11 cellular contexts compared by ENCODE assay signal in genomic region chr17:82215972-82216300, GRCh38. TPM values are rescaled to one million over a fixed set of nuclear protein-coding genes. Genes with fewer than 3 reads are reported as not detected.
DNase-seq lines count a peak whose midpoint lies in the region; ATAC-seq, FAIRE-seq and TF ChIP-seq lines count a peak whose summit lies in the region.
"Had no signal": no experiment of that assay in that cellular context is flagged by ENCODE, and none has a peak within 500 bp of the region (broad histone marks: within the 10 kb centered on the region; RNA-seq: fewer than 3 reads in every experiment).

No MANE protein-coding gene starts in this region.

- H3K27ac ChIP-seq in astrocyte (ENCODE audit: low read depth, low read length) = no peak overlapping the region
- peak overlapping the region; percentile 44 for H3K27ac ChIP-seq in temporal lobe (ENCODE audit: low read depth, low read length)

- ATAC-seq in memory B cell (ENCODE audit: low read depth) (no peak), HG03442 (IDR thresholded peaks at IDR 0.05; ENCODE audit: unreplicated experiment) (no peak), GM19324 (IDR thresholded peaks at IDR 0.05; ENCODE audit: low FRiP score, unreplicated experiment) (no peak)

- no peaks in the 10 kb centered on the region for H3K9me3 Mint-ChIP-seq in astrocyte (ENCODE audit: unreplicated experiment)
- no peaks in the 10 kb centered on the region for H3K9me3 Mint-ChIP-seq in memory B cell

- H3K9ac ChIP-seq in astrocyte (ENCODE audit: low read length) = no peak overlapping the region

- H3K79me2 ChIP-seq in astrocyte (ENCODE audit: insufficient read depth, low read length) = peaks cover 10% of the 10 kb centered on the region

- H3K4me1 ChIP-seq in astrocyte (ENCODE audit: insufficient read depth, low read length) = peaks cover 47% of the 10 kb centered on the region

- no peak overlapping the region for H3K4me3 ChIP-seq in astrocyte (ENCODE audit: insufficient read depth, low read depth, low read length)

- no peaks in the 10 kb centered on the region for H3K36me3 ChIP-seq in astrocyte (ENCODE audit: insufficient read depth, low read length)

- peak overlapping the region; percentile 77 for H3K4me2 ChIP-seq in astrocyte (ENCODE audit: low read length)

- peak; percentile 60 for DNase-seq in activated CD8-positive, alpha-beta memory T cell treated with anti-CD3 and anti-CD28 coated beads for 24 hours
- no peak for DNase-seq in activated CD8-positive, alpha-beta memory T cell treated with anti-CD3 and anti-CD28 coated beads, Interleukin-2, amount 50 U/mL, for 4 hours
- DNase-seq in astrocyte (ENCODE audit: low read depth) (no peak), memory B cell (ENCODE audit: low spot score in 2 of 2) (no peak), Kasumi-1 (lab: John Stamatoyannopoulos, UW) (no peak)
- DNase-seq: NCI-H774; stimulated activated CD4-positive, alpha-beta T cell treated with anti-CD3 and anti-CD28 coated beads, Interleukin-1b, Interleukin-23, amount 100 ng/mL, for 48 hours had no signal

- H3K27me3 ChIP-seq in astrocyte (ENCODE audit: insufficient read depth, low read length) = no peaks in the 10 kb centered on the region

- H3K27ac Mint-ChIP-seq in astrocyte (ENCODE audit: unreplicated experiment) = peak overlapping the region; percentile 18
- H3K27ac Mint-ChIP-seq in memory B cell = peak overlapping the region; percentile 90

- H3K27me3 Mint-ChIP-seq in astrocyte (ENCODE audit: low read depth, unreplicated experiment) (no peaks in the 10 kb centered on the region), memory B cell (no peaks in the 10 kb centered on the region)

- no peak overlapping the region for H3K4me3 Mint-ChIP-seq in astrocyte (ENCODE audit: unreplicated experiment)
- H3K4me3 Mint-ChIP-seq in memory B cell = peak overlapping the region; percentile 51

- no peak for TF ChIP-seq CTCF in astrocyte (IDR thresholded peaks at IDR 0.05; ENCODE audit: insufficient read depth, low read depth, low read length)

- no peaks in the 10 kb centered on the region for H3K9me3 ChIP-seq in astrocyte (ENCODE audit: insufficient read depth, low read depth, low read length)

- H3K36me3 Mint-ChIP-seq in astrocyte (ENCODE audit: low read depth, unreplicated experiment) (no peaks in the 10 kb centered on the region), memory B cell (no peaks in the 10 kb centered on the region)

- H2AFZ ChIP-seq in astrocyte (ENCODE audit: low read depth, low read length) = no peak overlapping the region

- H3K4me1 Mint-ChIP-seq in astrocyte (ENCODE audit: low read depth, unreplicated experiment) (peaks cover 14% of the 10 kb centered on the region), memory B cell (peaks cover 21% of the 10 kb centered on the region)

- FAIRE-seq in astrocyte (lab: Jason Lieb, UNC) = no peak
- FAIRE-seq: TTC549 had no signal

- H4K20me1 ChIP-seq in astrocyte (ENCODE audit: insufficient read depth, low read length) = no peaks in the 10 kb centered on the region

RNA-seq across cellular contexts. Expression of gene CCDC57, which starts 3.3 kb away (rescaled TPM):
- total RNA-seq in astrocyte (19.9 and 20.4 TPM in 2 replicates), temporal lobe (16.2 TPM)

RNA-seq across cellular contexts. Expression of gene SLC16A3, which starts 12.9 kb away (rescaled TPM):
- total RNA-seq in astrocyte = 292 and 385 TPM in 2 replicates
- total RNA-seq in temporal lobe = 2.5 TPM

RNA-seq across cellular contexts. Expression of gene CSNK1D, which starts 57.6 kb away (rescaled TPM):
- total RNA-seq in astrocyte = 146 and 153 TPM in 2 replicates
- total RNA-seq in temporal lobe = 32.2 TPM

Comparison
In these comparisons a context has a peak if more than half of its experiments do, and no peak if none do; other contexts are left out.
1. RNA of gene SLC16A3, which starts 12.9 kb away (total RNA-seq): 292 to 385 TPM in astrocyte; 2.5 TPM in temporal lobe (single experiment); every median in the first group is over 10 times any median in the second.